19 cellular contexts compared by ENCODE assay signal in genomic region chr3:149535395-149535685, GRCh38.
DNase-seq lines count a peak whose midpoint lies in the region; ATAC-seq and TF ChIP-seq lines count a peak whose summit lies in the region.
"Had no signal": no experiment of that assay in that cellular context is flagged by ENCODE, and none has a peak within 500 bp of the region (broad histone marks: within the 10 kb centered on the region; RNA-seq: fewer than 3 reads in every experiment).

No MANE protein-coding gene starts in this region.

- ATAC-seq in body of pancreas (no peak), GM19463 (IDR thresholded peaks at IDR 0.05; ENCODE audit: unreplicated experiment) (no peak)
- ATAC-seq: gastrocnemius medialis; left colon; stimulated activated naive CD8-positive, alpha-beta T cell treated with anti-CD3 and anti-CD28 coated beads, Interleukin-15, Interleukin-2, amounts not matched to agents 100 U/mL and 50 U/mL, for 24 hours had no signal

- no peaks in the 10 kb centered on the region for H3K9me3 ChIP-seq in body of pancreas
- no peaks in the 10 kb centered on the region for H3K9me3 ChIP-seq in thyroid gland
- H3K9me3 ChIP-seq: gastrocnemius medialis had no signal

- H3K36me3 ChIP-seq in body of pancreas (replicated peaks in 1 of 2; ENCODE audit: insufficient read depth in 1 of 2, low read depth in 2 of 2) (no peaks in the 10 kb centered on the region), thyroid gland (no peaks in the 10 kb centered on the region)
- H3K36me3 ChIP-seq: gastrocnemius medialis had no signal

- 51 to 64% methylated on average over 4 of the region's 4 CpGs for WGBS in body of pancreas, 2 donors
- 35 to 45% methylated on average over 4 of the region's 4 CpGs for whole genome bisulfite sequencing in thyroid gland, 2 donors

- TF ChIP-seq CTCF in body of pancreas (IDR thresholded peaks at IDR 0.05) (no peak), thyroid gland (IDR thresholded peaks at IDR 0.05) (no peak)

- intact Hi-C loops in body of pancreas (cut with DNase I) = no loop called here
- intact Hi-C loops in thyroid gland (cut with DNase I) = loop anchor here (10.0 kb wide), 1 partner anchor 49 kb away; no protein-coding TSS in a partner anchor

- H3K27ac ChIP-seq in body of pancreas (peak overlapping the region in 3 of 4 donors; percentile 7 to 82 (median 56)), thyroid gland (peak overlapping the region; percentile 80 to 95 (median 84))

- no peak for TF ChIP-seq POLR2A in body of pancreas (IDR thresholded peaks at IDR 0.05)
- no peak for TF ChIP-seq POLR2A in thyroid gland (IDR thresholded peaks at IDR 0.05)

- H3K4me3 ChIP-seq in body of pancreas (no peak overlapping the region), thyroid gland (replicated peaks in 1 of 3) (no peak overlapping the region)
- H3K4me3 ChIP-seq: gastrocnemius medialis had no signal

- DNase-seq in NCI-H1105 treated with DMSO at 0.1 percent for 48 hours (lab: John Stamatoyannopoulos, UW) (peak; percentile 57), NCI-H1105 (lab: John Stamatoyannopoulos, UW) (no peak), body of pancreas (no peak), medulla oblongata (ENCODE audit: extremely low spot score) (peak; percentile 35), thyroid gland (no peak), inferior parietal cortex (ENCODE audit: extremely low spot score) (no peak), SIG-M5 (lab: John Stamatoyannopoulos, UW) (no peak)
- DNase-seq: 8988T; activated CD4-positive, alpha-beta memory T cell treated with anti-CD3 and anti-CD28 coated beads, Interleukin-2, amount 10 ng/mL, durations not matched to agents 7 days and 5 days; activated naive CD4-positive, alpha-beta T cell; cerebellar nuclear complex; gastrocnemius medialis; Karpas-422; left colon; NCI-H2227 treated with DMSO at 0.1 percent for 48 hours; stimulated activated CD4-positive, alpha-beta T cell treated with anti-CD3 and anti-CD28 coated beads, Interleukin-4, amount 100 ng/mL, for 24 hours; stimulated activated naive CD8-positive, alpha-beta T cell treated with anti-CD3 and anti-CD28 coated beads, Interleukin-15, Interleukin-2, amounts not matched to agents 100 U/mL and 50 U/mL, for 24 hours; T-helper 9 cell had no signal

- peaks cover 43% of the 10 kb centered on the region for H3K4me1 ChIP-seq in body of pancreas
- peaks cover 39 to 77% of the 10 kb centered on the region in 2 donors for H3K4me1 ChIP-seq in thyroid gland

- H3K27me3 ChIP-seq in body of pancreas (no peaks in the 10 kb centered on the region), thyroid gland (no peaks in the 10 kb centered on the region)
- H3K27me3 ChIP-seq: gastrocnemius medialis had no signal

Comparison
In these comparisons a context has a peak if more than half of its experiments do, and no peak if none do; other contexts are left out.
1. DNase-seq: peak in NCI-H1105 treated with DMSO at 0.1 percent for 48 hours (single experiment) and medulla oblongata (single experiment); none in NCI-H1105 (single experiment), body of pancreas (0 of 4), thyroid gland (0 of 2), inferior parietal cortex (single experiment) and SIG-M5 (single experiment).